In the genomic region with DNA sequence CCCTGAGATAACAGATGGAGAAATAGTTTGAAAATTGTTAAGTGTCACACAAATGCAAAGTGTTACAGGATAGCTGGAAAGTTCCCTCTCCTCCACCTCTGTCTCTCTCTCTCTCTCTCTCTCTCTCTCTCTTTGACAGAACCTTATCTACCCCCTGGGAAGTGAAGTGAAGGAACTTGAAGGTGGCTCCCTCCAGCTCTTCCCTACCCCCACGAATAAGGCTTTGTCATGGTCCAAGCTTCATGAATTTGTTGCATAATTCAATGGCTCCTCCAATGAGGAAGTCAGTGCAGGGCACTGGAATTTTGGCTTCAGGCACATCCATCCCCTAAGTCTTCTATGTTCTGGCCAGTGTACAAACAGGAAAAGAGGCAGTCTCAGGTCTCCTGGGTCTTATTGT, we compare ENCODE assay signal across 1 cellular context.
TF ChIP-seq lines count a peak whose summit lies in the region.

No MANE protein-coding gene starts in this region.

TF ChIP-seq in H1, 55 proteins besides CTCF, POLR2A, EP300 and RAD21:
- TF ChIP-seq NANOG (IDR thresholded peaks at IDR 0.05; ENCODE audit: insufficient read depth, low read depth, low read length, poor library complexity, severe bottlenecking) (no peak), CBX5 (IDR thresholded peaks at IDR 0.05; ENCODE audit: low read depth, low read length) (no peak), CTBP2 (IDR thresholded peaks at IDR 0.05; ENCODE audit: borderline replicate concordance, insufficient read depth, insufficient read length, low read length) (no peak), KDM5A (IDR thresholded peaks at IDR 0.05; ENCODE audit: low read length) (no peak), GTF2F1 (IDR thresholded peaks at IDR 0.05; ENCODE audit: borderline replicate concordance, low read depth, low read length) (no peak)
TF ChIP-seq in H1: peak in this region for 0.
